8 cellular contexts compared by ENCODE assay signal in the genomic region with DNA sequence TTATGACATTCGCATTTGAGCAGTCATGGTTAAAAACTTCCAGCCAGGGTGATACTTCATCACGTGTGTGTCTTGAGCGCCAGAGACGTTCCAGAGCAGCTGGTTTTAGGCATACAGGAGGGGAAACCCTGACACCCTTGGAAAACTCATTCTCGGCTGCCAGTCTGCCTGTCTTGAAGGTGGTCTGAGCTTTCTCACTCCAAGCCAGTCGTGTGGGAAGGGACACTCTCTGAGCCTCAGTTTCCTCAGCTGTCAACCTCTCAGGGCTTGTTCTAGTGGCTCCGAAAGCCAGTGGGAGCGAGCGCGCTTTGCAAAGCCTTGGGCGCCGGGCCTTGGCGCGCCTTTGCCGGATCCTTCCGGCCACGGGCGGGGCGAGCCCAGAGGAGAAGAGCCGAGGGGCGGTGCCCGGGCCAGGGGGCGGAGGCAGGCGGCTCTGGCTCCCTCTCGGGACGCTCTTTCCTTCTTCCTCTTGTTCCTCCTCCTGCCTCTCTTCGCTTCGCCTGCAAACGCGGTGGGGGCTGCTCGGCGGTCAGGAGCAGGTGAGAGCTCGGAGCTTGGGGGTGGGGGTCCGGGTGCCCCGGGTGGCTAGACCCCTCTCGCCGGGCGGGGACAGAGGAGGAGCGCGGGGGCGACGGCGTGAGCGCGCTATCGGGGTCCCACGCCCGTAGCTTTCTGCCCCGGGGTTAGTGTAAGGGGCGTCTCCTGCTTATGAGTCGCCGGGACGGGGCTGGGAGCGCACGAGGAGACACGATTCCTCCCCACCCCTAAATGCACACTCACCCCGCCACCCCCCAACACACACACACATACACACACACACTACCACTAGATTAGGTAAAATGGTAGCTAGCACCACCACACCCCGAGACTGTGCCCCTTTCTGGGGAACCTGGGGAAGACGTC. TPM values are rescaled to one million over a fixed set of nuclear protein-coding genes. Genes with fewer than 3 reads are reported as not detected.
DNase-seq lines count a peak whose midpoint lies in the region; ATAC-seq and TF ChIP-seq lines count a peak whose summit lies in the region.

A gene (plus strand): TSS at position 467 of the 903 bp plus-strand sequence. CDS start 2,509 bp downstream, outside the sequence.

- peak within 1 kb of the TSS; percentile 80 to 84 for H3K4me3 ChIP-seq in SK-N-SH (ENCODE audit: low read depth in 2 of 2, low read length in 1 of 2)
- H3K4me3 ChIP-seq in ovary: peak within 1 kb of the TSS; percentile 64
- peak within 1 kb of the TSS; percentile 96 for H3K4me3 ChIP-seq in thoracic aorta

- no peaks in the 10 kb centered on the region for H3K9me3 Mint-ChIP-seq in activated naive CD4-positive, alpha-beta T cell treated with anti-CD3 and anti-CD28 coated beads, Interleukin-2, amount 50 U/mL, for 24 hours

- no peaks in the 10 kb centered on the region for H3K27me3 ChIP-seq in SK-N-SH (ENCODE audit: insufficient read depth)
- H3K27me3 ChIP-seq in ovary: no peaks in the 10 kb centered on the region
- no peaks in the 10 kb centered on the region for H3K27me3 ChIP-seq in thoracic aorta (replicated peaks; ENCODE audit: insufficient read depth)

- no peaks in the 10 kb centered on the region for H3K36me3 Mint-ChIP-seq in activated naive CD4-positive, alpha-beta T cell treated with anti-CD3 and anti-CD28 coated beads, Interleukin-2, amount 50 U/mL, for 24 hours

- peak within 1 kb of the TSS; percentile 69 for H3K27ac Mint-ChIP-seq in activated naive CD4-positive, alpha-beta T cell treated with anti-CD3 and anti-CD28 coated beads, Interleukin-2, amount 50 U/mL, for 24 hours

- H3K4me3 Mint-ChIP-seq in activated naive CD4-positive, alpha-beta T cell treated with anti-CD3 and anti-CD28 coated beads, Interleukin-2, amount 50 U/mL, for 24 hours: peak within 1 kb of the TSS; percentile 90

- H3K36me3 ChIP-seq in KOPT-K1 (ENCODE audit: insufficient read depth, low read length) (peaks cover 6% of the 10 kb centered on the region; the same call in 1 of the 2 replicates), SK-N-SH (replicated peaks in 1 of 2; ENCODE audit: control insufficient read depth in 1 of 2, insufficient read depth in 2 of 2, low read length in 1 of 2) (peaks cover 0 to 5% of the 10 kb centered on the region in 2 experiments), ovary (no peaks in the 10 kb centered on the region), thoracic aorta (no peaks in the 10 kb centered on the region)

- TF ChIP-seq EP300 in SK-N-SH (IDR thresholded peaks at IDR 0.05; ENCODE audit: borderline replicate concordance in 1 of 2, low read depth in 1 of 2, low read length in 1 of 2): no peak
- no peak for TF ChIP-seq EP300 in ovary (IDR thresholded peaks at IDR 0.05)

- H3K4me2 ChIP-seq in SK-N-SH: peak within 1 kb of the TSS; percentile 85

- H3K9me3 ChIP-seq in KOPT-K1 (ENCODE audit: insufficient read depth, low read length, poor library complexity, severe bottlenecking) (no peaks in the 10 kb centered on the region), SK-N-SH (no peaks in the 10 kb centered on the region), ovary (no peaks in the 10 kb centered on the region), thoracic aorta (no peaks in the 10 kb centered on the region)

- TF ChIP-seq RAD21 in SK-N-SH (IDR thresholded peaks at IDR 0.05; ENCODE audit: low read length): no peak

- intact Hi-C loops in head of caudate nucleus (cut with DNase I) (loop anchor here (10.0 kb wide), 1 partner anchor 146 kb away; no protein-coding TSS in a partner anchor), ovary (cut with DNase I) (loop anchor here (2.0 to 10.0 kb wide), 6 partner anchors 116 to 1166 kb away; a partner anchor contains a TSS)

- POLR2A ChIA-PET in SK-N-SH (lab: Yijun Ruan, JAX): no interaction called here

- WGBS in SK-N-SH (ENCODE audit: low lambda C conversion rate): 6% methylated on average over 29 of the region's 59 CpGs
- WGBS in ovary, 3 donors: 0% methylated on average over 15 to 59 of the region's 59 CpGs

- TF ChIP-seq CTCF in SK-N-SH (IDR thresholded peaks at IDR 0.05): no peak
- no peak for TF ChIP-seq CTCF in ovary (IDR thresholded peaks at IDR 0.05)
- TF ChIP-seq CTCF in thoracic aorta (IDR thresholded peaks at IDR 0.05): no peak

- H3K4me1 ChIP-seq in SK-N-SH (ENCODE audit: control insufficient read depth in 1 of 2, insufficient read depth in 2 of 2, low read depth in 1 of 2, low read length in 1 of 2): peaks cover 6 to 11% of the 10 kb centered on the region in 2 experiments; a peak in 3 of 4 replicates
- peaks cover 11% of the 10 kb centered on the region for H3K4me1 ChIP-seq in ovary (ENCODE audit: insufficient read depth)
- peaks cover 27 to 49% of the 10 kb centered on the region in 2 donors for H3K4me1 ChIP-seq in thoracic aorta (ENCODE audit: control insufficient read depth in 1 of 2, low read depth in 2 of 2)

- peak within 1 kb of the TSS; percentile 94 for H2AFZ ChIP-seq in SK-N-SH (ENCODE audit: low read depth)

- TF ChIP-seq POLR2A in ovary (IDR thresholded peaks at IDR 0.05): no peak

- CTCF ChIA-PET in SK-N-SH (lab: Yijun Ruan, JAX): interaction anchor here (1.0 to 7.7 kb wide), 10 partner anchors 14 to 1481 kb away, joined by 3 to 84 read pairs (median 10); a partner anchor contains a TSS

- H4K20me1 ChIP-seq in SK-N-SH (ENCODE audit: insufficient read depth): no peaks in the 10 kb centered on the region

- ATAC-seq in GM21723 (IDR thresholded peaks at IDR 0.05; ENCODE audit: unreplicated experiment) (peak; percentile 89), thoracic aorta (ENCODE audit: insufficient number of reproducible peaks, low FRiP score, low read depth) (peak; percentile 66)

- no peaks in the 10 kb centered on the region for H3K9me2 ChIP-seq in SK-N-SH

- peaks cover 33% of the 10 kb centered on the region for H3K4me1 Mint-ChIP-seq in activated naive CD4-positive, alpha-beta T cell treated with anti-CD3 and anti-CD28 coated beads, Interleukin-2, amount 50 U/mL, for 24 hours

- H3K79me2 ChIP-seq in SK-N-SH (ENCODE audit: insufficient read depth): no peaks in the 10 kb centered on the region

- DNase-seq in DMS53 treated with DMSO at 0.1 percent for 48 hours (lab: John Stamatoyannopoulos, UW; ENCODE audit: unreplicated experiment) (peak; percentile 62), SK-N-SH (peak; percentile 90), head of caudate nucleus (peak in 41 of 42 donors; percentile 27 to 86 (median 71)), ovary (peak; percentile 81 to 90 (median 83)), thoracic aorta (ENCODE audit: low spot score) (peak; percentile 26)

- H3F3A ChIP-seq in SK-N-SH (replicated peaks; ENCODE audit: insufficient read depth): peaks cover 8% of the 10 kb centered on the region

- no peaks in the 10 kb centered on the region for H3K27me3 Mint-ChIP-seq in activated naive CD4-positive, alpha-beta T cell treated with anti-CD3 and anti-CD28 coated beads, Interleukin-2, amount 50 U/mL, for 24 hours

- H3K9ac ChIP-seq in SK-N-SH: peak within 1 kb of the TSS; percentile 83

- H3K27ac ChIP-seq in KOPT-K1 (ENCODE audit: low read depth, low read length, poor library complexity, severe bottlenecking): peak within 1 kb of the TSS; percentile 25
- no peak within 1 kb of the TSS for H3K27ac ChIP-seq in SK-N-SH (ENCODE audit: low read depth in 2 of 2, low read length in 1 of 2)
- peak within 1 kb of the TSS; percentile 64 to 70 for H3K27ac ChIP-seq in ovary
- peak within 1 kb of the TSS; percentile 76 to 79 for H3K27ac ChIP-seq in thoracic aorta

TF ChIP-seq in SK-N-SH, 30 proteins besides CTCF, POLR2A, EP300 and RAD21 (continues in another document):
- TF ChIP-seq RFX5 (IDR thresholded peaks at IDR 0.05; ENCODE audit: low read length) (no peak), NFIC (IDR thresholded peaks at IDR 0.05; ENCODE audit: borderline replicate concordance) (no peak), ELF1 (IDR thresholded peaks at IDR 0.05) (peak; percentile 45; the same call in 1 of the 2 replicates), FOSL2 (IDR thresholded peaks at IDR 0.05; ENCODE audit: borderline replicate concordance, low read depth) (no peak), SIN3A (IDR thresholded peaks at IDR 0.05; ENCODE audit: borderline replicate concordance, low read depth, low read length) (no peak), TAF1 (IDR thresholded peaks at IDR 0.05; ENCODE audit: borderline replicate concordance, low read depth, low read length) (peak; percentile 54; the same call in 1 of the 2 replicates), POLR2AphosphoS5 (IDR thresholded peaks at IDR 0.05; ENCODE audit: low read depth, low read length) (0 out of 2 replicates have a peak, but pooled peaks have one; percentile 42), NRF1 (IDR thresholded peaks at IDR 0.05; ENCODE audit: low read depth, low read length) (no peak)
- TF ChIP-seq, protein P1, sequence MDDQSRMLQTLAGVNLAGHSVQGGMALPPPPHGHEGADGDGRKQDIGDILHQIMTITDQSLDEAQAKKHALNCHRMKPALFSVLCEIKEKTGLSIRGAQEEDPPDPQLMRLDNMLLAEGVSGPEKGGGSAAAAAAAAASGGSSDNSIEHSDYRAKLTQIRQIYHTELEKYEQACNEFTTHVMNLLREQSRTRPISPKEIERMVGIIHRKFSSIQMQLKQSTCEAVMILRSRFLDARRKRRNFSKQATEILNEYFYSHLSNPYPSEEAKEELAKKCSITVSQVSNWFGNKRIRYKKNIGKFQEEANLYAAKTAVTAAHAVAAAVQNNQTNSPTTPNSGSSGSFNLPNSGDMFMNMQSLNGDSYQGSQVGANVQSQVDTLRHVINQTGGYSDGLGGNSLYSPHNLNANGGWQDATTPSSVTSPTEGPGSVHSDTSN (IDR thresholded peaks at IDR 0.05): no peak
- TF ChIP-seq, protein P2, sequence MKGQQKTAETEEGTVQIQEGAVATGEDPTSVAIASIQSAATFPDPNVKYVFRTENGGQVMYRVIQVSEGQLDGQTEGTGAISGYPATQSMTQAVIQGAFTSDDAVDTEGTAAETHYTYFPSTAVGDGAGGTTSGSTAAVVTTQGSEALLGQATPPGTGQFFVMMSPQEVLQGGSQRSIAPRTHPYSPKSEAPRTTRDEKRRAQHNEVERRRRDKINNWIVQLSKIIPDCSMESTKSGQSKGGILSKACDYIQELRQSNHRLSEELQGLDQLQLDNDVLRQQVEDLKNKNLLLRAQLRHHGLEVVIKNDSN (IDR thresholded peaks at IDR 0.05; ENCODE audit: borderline replicate concordance, low read depth): no peak
- TF ChIP-seq, protein P3, sequence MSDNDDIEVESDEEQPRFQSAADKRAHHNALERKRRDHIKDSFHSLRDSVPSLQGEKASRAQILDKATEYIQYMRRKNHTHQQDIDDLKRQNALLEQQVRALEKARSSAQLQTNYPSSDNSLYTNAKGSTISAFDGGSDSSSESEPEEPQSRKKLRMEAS (IDR thresholded peaks at IDR 0.05; ENCODE audit: low read depth): peak; percentile 52; the same call in 1 of the 2 replicates

RNA-seq across cellular contexts. Expression of the gene that starts here (rescaled TPM):
- polyA plus RNA-seq in SK-N-SH (2012; rRNA removed) (10.0 and 12.8 TPM in 2 replicates), ovary (10 to 100 TPM; 75.4 to 87.3 TPM)
- 9.9 and 14.0 TPM in 2 replicates for polyA plus RNA-seq in SK-N-SH (2012; cell fraction: cytosol; rRNA removed)
- 3.7 and 3.8 TPM in 2 replicates for polyA plus RNA-seq in SK-N-SH (2012; cell fraction: nucleus; rRNA removed)
- total RNA-seq in ovary (10 to 100 TPM; 33.5 to 89.5 (median 67.4) TPM), thoracic aorta (100 to 1,000 TPM; 110 to 112 TPM)

Comparison
In these comparisons a context has a peak if more than half of its experiments do, and no peak if none do; other contexts are left out.
1. DNase-seq: peak in every context shown above with its lines; median percentile 90 in SK-N-SH; 83 in ovary; 71 in head of caudate nucleus; 62 in DMS53 treated with DMSO at 0.1 percent for 48 hours; 26 in thoracic aorta.
2. H3K27ac ChIP-seq: peak in KOPT-K1 (single experiment), ovary (2 of 2) and thoracic aorta (2 of 2); none in SK-N-SH (0 of 2).
3. Peak in every context shown above with its lines, with median percentiles within 50 percentile points of each other: H3K4me3 ChIP-seq.